ENCODE assay signal across 30 cellular contexts in the genomic region with DNA sequence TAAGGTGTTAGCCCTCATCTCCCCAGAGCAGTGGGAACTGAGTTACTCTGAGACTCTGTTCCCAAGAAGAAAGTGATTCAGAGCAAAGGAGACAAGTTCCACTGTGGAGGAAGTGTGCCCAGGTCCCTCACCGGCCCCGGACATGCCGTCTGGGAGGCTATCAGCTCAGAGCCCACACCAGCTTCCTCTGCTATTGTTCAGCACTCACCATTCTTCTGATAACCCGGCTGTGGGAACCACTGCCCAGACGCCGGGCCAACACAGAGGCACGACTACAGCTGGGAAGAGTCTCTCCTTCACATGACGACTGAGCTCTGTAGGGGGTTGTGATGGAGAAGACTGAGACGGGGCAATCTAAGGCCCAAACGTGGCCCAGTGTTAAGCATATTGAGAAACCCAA. TPM values are rescaled to one million over a fixed set of nuclear protein-coding genes. Genes with fewer than 3 reads are reported as not detected.
A peak's percentile ranks its signal among the peaks of the same experiment; 100 is the strongest.
DNase-seq lines count a peak whose midpoint lies in the region; ATAC-seq lines count a peak whose summit lies in the region.
"Had no signal": no experiment of that assay in that cellular context is flagged by ENCODE, and none has a peak within 500 bp of the region (broad histone marks: within the 10 kb centered on the region; RNA-seq: fewer than 3 reads in every experiment).

No MANE protein-coding gene starts in this region.

- H2BK120ac ChIP-seq in mesendoderm (ENCODE audit: low read depth, low read length), result no peak overlapping the region

- H2AK5ac ChIP-seq in mesendoderm (ENCODE audit: low read length), result no peak overlapping the region

- H3K36me3 ChIP-seq in mesendoderm (ENCODE audit: control insufficient read depth, insufficient read depth, low read length), result no peaks in the 10 kb centered on the region
- H3K36me3 ChIP-seq in aorta (ENCODE audit: control insufficient read depth in 1 of 2, insufficient read depth in 2 of 2, low read length in 1 of 2), result no peaks in the 10 kb centered on the region
- H3K36me3 ChIP-seq: gastroesophageal sphincter, left lung, SJSA1, suprapubic skin had no signal

- H3K18ac ChIP-seq in mesendoderm (ENCODE audit: low read length), result peak overlapping the region; percentile 39

- no peak overlapping the region for H3K4ac ChIP-seq in mesendoderm (ENCODE audit: low read depth, low read length)

- H2BK5ac ChIP-seq in mesendoderm (ENCODE audit: low read length), result no peak overlapping the region

- no peak overlapping the region for H3K56ac ChIP-seq in mesendoderm (ENCODE audit: low read length)

- no peak overlapping the region for H3K9ac ChIP-seq in mesendoderm (ENCODE audit: low read length)

- no peaks in the 10 kb centered on the region for H3K79me2 ChIP-seq in mesendoderm (ENCODE audit: control insufficient read depth, insufficient read depth, low read length)

- no peak overlapping the region for H3K23ac ChIP-seq in mesendoderm (ENCODE audit: low read length)

- H3K4me3 ChIP-seq in mesendoderm (ENCODE audit: low read length) (no peak overlapping the region), aorta (ENCODE audit: low read length in 2 of 2) (no peak overlapping the region)
- H3K4me3 ChIP-seq: body of pancreas, dorsolateral prefrontal cortex, gastroesophageal sphincter, left lung, SJSA1, suprapubic skin had no signal

- intact Hi-C loops in Right ventricle myocardium superior (cut with DNase I) (no loop called here), cardiac septum (cut with DNase I) (no loop called here), aorta (cut with DNase I) (no loop called here)

- H4K5ac ChIP-seq in mesendoderm (ENCODE audit: low read length), result no peak overlapping the region

- ATAC-seq in Right ventricle myocardium superior (ENCODE audit: poor library complexity) (peak; percentile 88), aorta (ENCODE audit: low FRiP score) (peak; percentile 41), GM18861 (IDR thresholded peaks at IDR 0.05; ENCODE audit: unreplicated experiment) (no peak)
- ATAC-seq: body of pancreas; gastroesophageal sphincter; left lung; natural killer cell; stimulated activated effector memory CD8-positive, alpha-beta T cell treated with anti-CD3 and anti-CD28 coated beads, Interleukin-12 subunit alpha, Interleukin-12 subunit beta, amount 100 ng/mL, for 72 hours; T-cell had no signal

- no peak overlapping the region for H3K4me2 ChIP-seq in mesendoderm (ENCODE audit: low read length)

- no peak overlapping the region for H2BK15ac ChIP-seq in mesendoderm (replicated peaks; ENCODE audit: low read depth)

- no peaks in the 10 kb centered on the region for H3K27me3 ChIP-seq in mesendoderm (ENCODE audit: insufficient read depth, low read length, poor library complexity)
- H3K27me3 ChIP-seq in aorta (ENCODE audit: control insufficient read depth in 1 of 2, insufficient read depth in 2 of 2, low read length in 1 of 2), result no peaks in the 10 kb centered on the region
- H3K27me3 ChIP-seq: body of pancreas, left lung, suprapubic skin had no signal

- H3K4me1 ChIP-seq in mesendoderm (ENCODE audit: control insufficient read depth, low read depth, low read length), result no peaks in the 10 kb centered on the region
- no peaks in the 10 kb centered on the region for H3K4me1 ChIP-seq in aorta (ENCODE audit: control insufficient read depth in 1 of 2, insufficient read depth in 2 of 2, low read length in 2 of 2)
- H3K4me1 ChIP-seq: body of pancreas, gastroesophageal sphincter, left lung, SJSA1, suprapubic skin had no signal

- H4K8ac ChIP-seq in mesendoderm (ENCODE audit: low read depth, low read length), result no peak overlapping the region

- H3K9me3 ChIP-seq in aorta (ENCODE audit: control insufficient read depth, low read length), result peaks cover 1% of the 10 kb centered on the region
- H3K9me3 ChIP-seq: body of pancreas, gastroesophageal sphincter, left lung, SJSA1, suprapubic skin had no signal

- H3K79me1 ChIP-seq in mesendoderm (ENCODE audit: low read length), result no peaks in the 10 kb centered on the region

- DNase-seq in Right ventricle myocardium superior (peak; percentile 53), cardiac septum (ENCODE audit: low spot score) (no peak), glomerular endothelial cell (ENCODE audit: extremely low read depth, low read depth, low spot score) (peak; percentile 87), mesendoderm (peak; percentile 56), aorta (no peak), NCI-H1092 (lab: John Stamatoyannopoulos, UW) (no peak), DMS 273 (lab: John Stamatoyannopoulos, UW; ENCODE audit: unreplicated experiment) (no peak)
- DNase-seq: 8988T; activated CD4-positive, alpha-beta T cell treated with anti-CD3 and anti-CD28 coated beads, Interleukin-2, amount 50 U/mL, for 48 hours; activated CD4-positive, CD25-positive, alpha-beta regulatory T cell treated with anti-CD3 and anti-CD28 coated beads, Interleukin-2, amount 50 U/mL, for 72 hours; activated naive CD4-positive, alpha-beta T cell treated with Interleukin-2 at 50 U/mL for 16 hours; body of pancreas; C1 segment of cervical spinal cord; COR-L47; DMS53; dorsolateral prefrontal cortex; immature natural killer cell; left lung; natural killer cell; NCI-H1092 treated with DMSO at 0.1 percent for 48 hours; NCI-H187 treated with DMSO at 0.1 percent for 48 hours; NCI-H2171 treated with DMSO at 0.1 percent for 48 hours; NCI-H510A treated with DMSO at 0.1 percent for 48 hours; T-cell had no signal

- H3K27ac ChIP-seq in mesendoderm (ENCODE audit: low read depth, low read length) (no peak overlapping the region), aorta (ENCODE audit: low read depth in 1 of 2, low read length in 2 of 2) (no peak overlapping the region)
- H3K27ac ChIP-seq: body of pancreas, dorsolateral prefrontal cortex, gastroesophageal sphincter, left lung, SJSA1, suprapubic skin had no signal

- no CpG with 5 or more reads among the region's 10 CpGs for WGBS in mesendoderm (ENCODE audit: extremely low coverage, insufficient coverage, low lambda C conversion rate)
- 40 to 47% methylated on average over 10 of the region's 10 CpGs for WGBS in aorta, 2 donors

RNA-seq across cellular contexts. Expression of a gene that starts 34.2 kb away (rescaled TPM):
- total RNA-seq in Right ventricle myocardium superior, result 8.1 TPM
- total RNA-seq in cardiac septum, result 9.9 TPM
- total RNA-seq in glomerular endothelial cell, result 0.10 and 31.7 TPM in 2 replicates
- 2.2 TPM for polyA plus RNA-seq in mesendoderm (2013, experiment 1 of 2)
- polyA plus RNA-seq in mesendoderm (2013, experiment 2 of 2), result 2.2 TPM
- total RNA-seq in aorta, result 10 to 100 TPM; 59.1 to 77.2 TPM
- polyA plus RNA-seq in aorta, result 10 to 100 TPM in 1 of 2 donors, 1 to 10 TPM in 1; 7.5 to 17.6 TPM
- total RNA-seq: natural killer cell, osteoblast, SJSA1, T-cell had no signal
- polyA plus RNA-seq: immature natural killer cell had no signal

Comparison
In these comparisons a context has a peak if more than half of its experiments do, and no peak if none do; other contexts are left out.
1. DNase-seq: peak in Right ventricle myocardium superior (single experiment), glomerular endothelial cell (single experiment) and mesendoderm (single experiment); none in cardiac septum (single experiment), aorta (0 of 2), NCI-H1092 (single experiment) and DMS 273 (single experiment).